Comparison of ENCODE assay signal across 24 cellular contexts in genomic region chr12:120093336-120093591, GRCh38. TPM values are rescaled to one million over a fixed set of nuclear protein-coding genes. Genes with fewer than 3 reads are reported as not detected.
DNase-seq lines count a peak whose midpoint lies in the region; ATAC-seq, FAIRE-seq and TF ChIP-seq lines count a peak whose summit lies in the region.
"Had no signal": no experiment of that assay in that cellular context is flagged by ENCODE, and none has a peak within 500 bp of the region (broad histone marks: within the 10 kb centered on the region; RNA-seq: fewer than 3 reads in every experiment).

No MANE protein-coding gene starts in this region.

- peaks cover 3% of the 10 kb centered on the region; the same call in 1 of the 2 replicates for H3K23me2 ChIP-seq in H1 (ENCODE audit: low read depth, low read length)

- CTCF ChIA-PET in RWPE1 (lab: Yijun Ruan, JAX) (no interaction called here), H1 (lab: Charles Lee; ENCODE audit: partially characterized antibody) (interaction anchor here (0.9 to 2.6 kb wide), 5 partner anchors 10 to 127 kb away, joined by 3 to 12 read pairs (median 4); partner anchors contain the start of gene BICDL1)

- POLR2A ChIA-PET in RWPE1 (lab: Yijun Ruan, JAX; ENCODE audit: low non-redundant PET) (no interaction called here), H1 (lab: Charles Lee; ENCODE audit: partially characterized antibody) (interaction anchor here (1.1 to 11.7 kb wide), 14 partner anchors 10 to 488 kb away, joined by 3 to 96 read pairs (median 6); partner anchors contain the start of genes GCN1, POP5, PXN and RAB35)

- H3K27me3 ChIP-seq in GM23338 (ENCODE audit: insufficient read depth) (no peaks in the 10 kb centered on the region), H1 (replicated peaks in 1 of 4; ENCODE audit: control insufficient read depth in 3 of 4, extremely low read depth in 1 of 4, insufficient read depth in 3 of 4, low read length in 3 of 4) (no peaks in the 10 kb centered on the region), osteoblast (ENCODE audit: insufficient read depth, low read length) (no peaks in the 10 kb centered on the region)
- H3K27me3 ChIP-seq: thyroid gland had no signal

- H3K27ac Mint-ChIP-seq in GM23338 (peak overlapping the region; percentile 94), glutamatergic neuron (ENCODE audit: unreplicated experiment) (no peak overlapping the region)
- H3K27ac Mint-ChIP-seq: activated CD8-positive, alpha-beta T cell treated with anti-CD3 and anti-CD28 coated beads, Interleukin-2, amount 10 ng/mL, durations not matched to agents 7 days and 5 days had no signal

- H2BK120ac ChIP-seq in H1 (replicated peaks; ENCODE audit: low read depth, low read length), result no peak overlapping the region

- 85% methylated on average over 4 of the region's 4 CpGs; no CpG with 5 or more reads in 1 of the 2 experiments for WGBS in H1 (ENCODE audit: extremely low coverage in 1 of 2, insufficient coverage in 1 of 2, insufficient read length in 1 of 2, insufficient replicate concordance in 2 of 2, low coverage in 1 of 2, low lambda C conversion rate in 2 of 2, missing lambda C conversion rate in 1 of 2), 2 experiments

- H2BK20ac ChIP-seq in H1 (ENCODE audit: low read length), result no peak overlapping the region

- no peak for TF ChIP-seq CTCF in GM23338 (conservative IDR thresholded peaks at IDR 0.05; ENCODE audit: low read depth in 2 of 2)
- TF ChIP-seq CTCF in RWPE1 (conservative IDR thresholded peaks at IDR 0.05; ENCODE audit: low read depth), result no peak
- TF ChIP-seq CTCF in H1 (IDR thresholded peaks at IDR 0.05; ENCODE audit: control extremely low read depth in 1 of 3, insufficient read depth in 1 of 3, low read depth in 1 of 3, low read length in 3 of 3), result no peak
- no peak for TF ChIP-seq CTCF in osteoblast (IDR thresholded peaks at IDR 0.05; ENCODE audit: extremely low read depth, low read depth, low read length)
- no peak for TF ChIP-seq CTCF in glutamatergic neuron (IDR thresholded peaks at IDR 0.05; ENCODE audit: partially characterized antibody, unreplicated experiment)

- no peak overlapping the region for H3K14ac ChIP-seq in H1 (ENCODE audit: insufficient read length)

- H2AK5ac ChIP-seq in H1 (ENCODE audit: low read depth, low read length), result peak overlapping the region; percentile 68; the same call in 1 of the 2 replicates

- FAIRE-seq in H1 (lab: Jason Lieb, UNC), result no peak
- FAIRE-seq: bronchial epithelial cell, frontal cortex had no signal

- H3K36me3 ChIP-seq in GM23338 (ENCODE audit: insufficient read depth) (no peaks in the 10 kb centered on the region; the same call in 1 of the 2 replicates), H1 (ENCODE audit: control insufficient read depth in 2 of 4, insufficient read depth in 4 of 4, low read length in 3 of 4) (peaks cover 0 to 6% (median 5%) of the 10 kb centered on the region in 4 experiments; a peak in 6 of 8 replicates), osteoblast (ENCODE audit: insufficient read depth, low read length) (peaks cover 30% of the 10 kb centered on the region)

- H4K8ac ChIP-seq in H1 (ENCODE audit: extremely low read depth, insufficient read depth, low read length), result peak overlapping the region; percentile 28

- peak overlapping the region; percentile 18 for H4K91ac ChIP-seq in H1 (replicated peaks; ENCODE audit: insufficient read length, low read length)

- H3K9me3 ChIP-seq in H1 (ENCODE audit: insufficient read depth in 2 of 2, low read depth in 1 of 2, low read length in 1 of 2) (no peaks in the 10 kb centered on the region), osteoblast (ENCODE audit: low read depth, low read length) (no peaks in the 10 kb centered on the region)
- H3K9me3 ChIP-seq: thyroid gland had no signal

- peak overlapping the region; percentile 93 for H3K18ac ChIP-seq in H1 (ENCODE audit: extremely low read depth, low read length)

- H2BK5ac ChIP-seq in H1 (ENCODE audit: low read depth, low read length), result peak overlapping the region; percentile 93

- no peak overlapping the region for H2AFZ ChIP-seq in GM23338
- H2AFZ ChIP-seq in H1 (ENCODE audit: low read length), result no peak overlapping the region
- no peak overlapping the region for H2AFZ ChIP-seq in osteoblast (ENCODE audit: low read length)

- H3K9me3 Mint-ChIP-seq in GM23338 (no peaks in the 10 kb centered on the region; the same call in 2 of the 3 replicates), glutamatergic neuron (ENCODE audit: unreplicated experiment) (peaks cover 10% of the 10 kb centered on the region)
- H3K9me3 Mint-ChIP-seq: CD8-positive, alpha-beta memory T cell; neural crest cell had no signal

- TF ChIP-seq EP300 in H1 (IDR thresholded peaks at IDR 0.05; ENCODE audit: borderline replicate concordance in 1 of 2, low read depth in 2 of 2, low read length in 2 of 2), result no peak

- H3K9me2 ChIP-seq in GM23338 (ENCODE audit: insufficient read depth), result no peaks in the 10 kb centered on the region

- H4K5ac ChIP-seq in H1 (ENCODE audit: insufficient read length, low read depth, low read length), result peak overlapping the region; percentile 66

- H3K56ac ChIP-seq in H1 (replicated peaks; ENCODE audit: insufficient read length, low read depth, low read length), result peak overlapping the region; percentile 17

- H2BK15ac ChIP-seq in H1 (ENCODE audit: low read length), result no peak overlapping the region

- H3K4me3 Mint-ChIP-seq in GM23338 (no peak overlapping the region), glutamatergic neuron (ENCODE audit: unreplicated experiment) (no peak overlapping the region)
- H3K4me3 Mint-ChIP-seq: activated CD8-positive, alpha-beta T cell treated with anti-CD3 and anti-CD28 coated beads, Interleukin-2, amount 10 ng/mL, durations not matched to agents 7 days and 5 days; CD8-positive, alpha-beta memory T cell; neural crest cell had no signal

- no peak overlapping the region for H3K23ac ChIP-seq in H1 (ENCODE audit: insufficient read length)

- no peak; a peak in 1 of 3 replicates for TF ChIP-seq POLR2A in H1 (IDR thresholded peaks at IDR 0.05; ENCODE audit: control extremely low read depth in 1 of 2, low read depth in 2 of 2, low read length in 2 of 2)

- no peak overlapping the region; a peak in 1 of 7 replicates for H3K9ac ChIP-seq in H1 (replicated peaks in 1 of 4; ENCODE audit: extremely low read depth in 1 of 4, low read depth in 3 of 4, low read length in 3 of 4)

- H3F3A ChIP-seq in GM23338 (replicated peaks; ENCODE audit: low read depth), result peaks cover 14% of the 10 kb centered on the region

- H2BK12ac ChIP-seq in H1 (ENCODE audit: low read depth, low read length), result peak overlapping the region; percentile 84; the same call in 1 of the 2 replicates

- no peak for TF ChIP-seq RAD21 in H1 (IDR thresholded peaks at IDR 0.05 in 1 of 2, conservative IDR thresholded peaks at IDR 0.05 in 1 of 2; ENCODE audit: low read depth in 2 of 2, low read length in 2 of 2)

- no peak for DNase-seq in GM23338 (ENCODE audit: low spot score)
- no peak for DNase-seq in RWPE1 (ENCODE audit: low spot score)
- no peak for DNase-seq in H1 (ENCODE audit: low read depth in 1 of 2, low spot score in 2 of 2)
- DNase-seq in osteoblast (ENCODE audit: insufficient read length, low spot score, missing footprints), result peak; percentile 31
- no peak for DNase-seq in NCI-H1105 treated with DMSO at 0.1 percent for 48 hours (lab: John Stamatoyannopoulos, UW)
- no peak for DNase-seq in glutamatergic neuron
- DNase-seq: activated CD8-positive, alpha-beta T cell treated with anti-CD3 and anti-CD28 coated beads, Interleukin-2, amount 10 ng/mL, durations not matched to agents 7 days and 5 days; activated T-cell treated with anti-CD3 and anti-CD28 coated beads, Interleukin-2, amount 50 U/mL, for 48 hours; CD8-positive, alpha-beta memory T cell; dermis blood vessel endothelial cell; DMS79; erythroblast; left colon; midbrain; NCI-H1436; NCI-H2171; OCI-M1; SIG-M5; T-helper 2 cell; thyroid gland had no signal

- peak overlapping the region; percentile 12 for H3K4ac ChIP-seq in H1 (replicated peaks; ENCODE audit: insufficient read length, low read depth, low read length)

- H3K4me1 ChIP-seq in GM23338 (ENCODE audit: insufficient read depth) (peaks cover 30% of the 10 kb centered on the region), H1 (replicated peaks in 1 of 4; ENCODE audit: control insufficient read depth in 3 of 4, insufficient read depth in 4 of 4, low read length in 3 of 4) (peaks cover 6 to 38% (median 29%) of the 10 kb centered on the region in 4 experiments), osteoblast (ENCODE audit: insufficient read depth, low read length) (no peaks in the 10 kb centered on the region)
- H3K4me1 ChIP-seq: thyroid gland had no signal

- H3K4me1 Mint-ChIP-seq in GM23338 (peaks cover 65% of the 10 kb centered on the region), glutamatergic neuron (ENCODE audit: low read depth, unreplicated experiment) (peaks cover 10% of the 10 kb centered on the region)

- peak overlapping the region; percentile 95 for H3K27ac ChIP-seq in GM23338 (ENCODE audit: low read depth)
- H3K27ac ChIP-seq in RWPE1, result peak overlapping the region; percentile 63
- peak overlapping the region; percentile 58; the same call in 1 of the 2 replicates for H3K27ac ChIP-seq in H1 (ENCODE audit: low read depth, low read length)
- H3K27ac ChIP-seq in osteoblast (ENCODE audit: low read depth, low read length), result no peak overlapping the region
- H3K27ac ChIP-seq: thyroid gland had no signal

- H3K79me2 ChIP-seq in GM23338 (replicated peaks; ENCODE audit: insufficient read depth) (no peaks in the 10 kb centered on the region), H1 (ENCODE audit: control insufficient read depth in 1 of 2, insufficient read depth in 2 of 2, low read length in 2 of 2) (no peaks in the 10 kb centered on the region), osteoblast (ENCODE audit: insufficient read depth, low read length) (peaks cover 5% of the 10 kb centered on the region)

- H3K4me3 ChIP-seq in GM23338 (peak overlapping the region; percentile 35; the same call in 1 of the 2 replicates), H1 (ENCODE audit: extremely low read depth in 1 of 4, insufficient read depth in 2 of 4, low read depth in 3 of 4, low read length in 4 of 4) (peak overlapping the region in 2 of 4 experiments; percentile 11 to 14; a peak in 3 of 8 replicates), osteoblast (ENCODE audit: insufficient read depth, low read length) (no peak overlapping the region)
- H3K4me3 ChIP-seq: thyroid gland had no signal

- peak overlapping the region; percentile 69 for H3K4me2 ChIP-seq in GM23338
- peak overlapping the region in 1 of 2 experiments; percentile 54; a peak in 2 of 4 replicates for H3K4me2 ChIP-seq in H1 (ENCODE audit: insufficient read depth in 1 of 2, low read depth in 2 of 2, low read length in 2 of 2)
- H3K4me2 ChIP-seq in osteoblast (ENCODE audit: insufficient read depth, low read length), result no peak overlapping the region

- H3K36me3 Mint-ChIP-seq in GM23338 (ENCODE audit: low read depth), result peaks cover 30% of the 10 kb centered on the region
- H3K36me3 Mint-ChIP-seq in glutamatergic neuron (ENCODE audit: unreplicated experiment), result peaks cover 7% of the 10 kb centered on the region

- H3K79me1 ChIP-seq in H1 (ENCODE audit: low read depth, low read length), result 0 out of 2 replicates have a peak, but pooled peaks cover 2% of the 10 kb centered on the region

- H4K20me1 ChIP-seq in GM23338 (replicated peaks; ENCODE audit: insufficient read depth) (no peaks in the 10 kb centered on the region), H1 (replicated peaks in 1 of 2; ENCODE audit: control insufficient read depth in 1 of 2, insufficient read depth in 2 of 2, low read length in 2 of 2) (peaks cover 0 to 5% of the 10 kb centered on the region in 2 experiments), osteoblast (ENCODE audit: insufficient read depth, low read length) (peaks cover 17% of the 10 kb centered on the region)

- ATAC-seq in GM23338 (peak; percentile 19), GM18867 (IDR thresholded peaks at IDR 0.05; ENCODE audit: unreplicated experiment) (no peak)

- H3K27me3 Mint-ChIP-seq in GM23338 (ENCODE audit: insufficient read depth, low read depth, poor library complexity), result peaks cover 16% of the 10 kb centered on the region
- peaks cover 10% of the 10 kb centered on the region for H3K27me3 Mint-ChIP-seq in glutamatergic neuron (ENCODE audit: unreplicated experiment)
- H3K27me3 Mint-ChIP-seq: CD8-positive, alpha-beta memory T cell had no signal

RNA-seq across cellular contexts. Expression of gene RAB35, which starts 23.3 kb away (rescaled TPM):
- total RNA-seq in GM23338 (2014; rRNA removed; shearing (Covaris generic)), result 15.9 and 16.9 TPM in 2 replicates
- polyA plus RNA-seq in GM23338 (2016; fragmentation: Nextera tagmentation; extraction: Ambion mirVana) (9.9 and 12.6 TPM in 2 replicates), H1 (2011; rRNA removed) (33.4 and 45.8 TPM in 2 replicates)
- total RNA-seq in H1 (2021; fragmentation: NEBNext Ultra II Directional; extraction: Animal tissue kit (Norgen Biotek cat#: 25700)), result 39.0 and 45.7 TPM in 2 replicates
- polyA plus RNA-seq in H1 (2011; cell fraction: cytosol; rRNA removed), result 29.0 TPM
- 37.5 TPM for polyA plus RNA-seq in H1 (2011; cell fraction: nucleus; rRNA removed)
- polyA plus RNA-seq in H1 (2012, experiment 1 of 2), result 35.9 to 43.8 TPM (median 40.9 TPM) in 4 replicates
- 38.3 TPM for polyA plus RNA-seq in H1 (2012, experiment 2 of 2)
- polyA plus RNA-seq in H1 (2013, experiment 1 of 2), result 27.7 TPM
- 29.3 TPM for polyA plus RNA-seq in H1 (2013, experiment 2 of 2)
- 34.0 and 46.0 TPM in 2 replicates for polyA minus RNA-seq in H1 (2011; rRNA and poly(A)+ RNA removed)
- polyA minus RNA-seq in H1 (2011; cell fraction: cytosol; rRNA and poly(A)+ RNA removed), result 16.2 TPM
- 12.0 TPM for polyA minus RNA-seq in H1 (2011; cell fraction: nucleus; rRNA and poly(A)+ RNA removed)
- total RNA-seq in osteoblast (25.0 and 27.4 TPM in 2 replicates), glutamatergic neuron (ENCODE audit: unreplicated experiment) (57.2 TPM)
